ENCODE assay signal across 19 cellular contexts in the genomic region with DNA sequence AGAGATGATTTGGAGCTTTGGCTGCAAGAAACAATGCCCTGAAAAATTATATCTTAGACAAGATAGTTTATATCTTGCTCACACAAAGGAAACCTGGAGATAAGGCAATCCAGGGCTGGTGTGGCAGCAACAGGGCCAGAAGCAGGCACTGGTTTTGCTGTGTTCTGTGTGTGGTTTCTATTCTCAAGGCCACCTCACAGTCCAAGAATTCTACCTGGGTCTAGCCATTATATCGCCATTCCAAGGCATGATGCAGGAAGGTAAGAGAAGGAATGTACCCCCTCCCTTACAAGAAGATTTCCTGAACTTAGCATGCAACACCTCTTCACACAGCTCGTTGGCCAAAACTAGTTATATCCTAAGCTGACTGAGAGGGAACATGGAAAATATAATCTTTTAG.
A peak's percentile ranks its signal among the peaks of the same experiment; 100 is the strongest.
DNase-seq lines count a peak whose midpoint lies in the region; ATAC-seq, FAIRE-seq and TF ChIP-seq lines count a peak whose summit lies in the region.
"Had no signal": no experiment of that assay in that cellular context is flagged by ENCODE, and none has a peak within 500 bp of the region (broad histone marks: within the 10 kb centered on the region; RNA-seq: fewer than 3 reads in every experiment).

No MANE protein-coding gene starts in this region.

- H3K4me3 ChIP-seq in mesendoderm (ENCODE audit: low read length) (no peak overlapping the region), BE2C (ENCODE audit: low read depth, low read length) (no peak overlapping the region)
- H3K4me3 ChIP-seq: BLaER1 treated with 17β-estradiol and CSF1 and Interleukin-3, amounts not matched to agents 10 nM and 100 nM; HAP-1 had no signal

- no peak overlapping the region for H3K23ac ChIP-seq in mesendoderm (ENCODE audit: low read length)

- no peak overlapping the region for H2BK15ac ChIP-seq in mesendoderm (replicated peaks; ENCODE audit: low read depth)

- no CpG with 5 or more reads among the region's 2 CpGs for WGBS in mesendoderm (ENCODE audit: extremely low coverage, insufficient coverage, low lambda C conversion rate)

- no peak overlapping the region for H3K4me2 ChIP-seq in mesendoderm (ENCODE audit: low read length)
- H3K4me2 ChIP-seq: BLaER1 treated with 17β-estradiol and CSF1 and Interleukin-3, amounts not matched to agents 10 nM and 100 nM had no signal

- H2BK120ac ChIP-seq in mesendoderm (ENCODE audit: low read depth, low read length) = no peak overlapping the region

- no peak for ATAC-seq in HG02571 (IDR thresholded peaks at IDR 0.05; ENCODE audit: unreplicated experiment)

- H3K27me3 ChIP-seq in mesendoderm (ENCODE audit: insufficient read depth, low read length, poor library complexity) (no peaks in the 10 kb centered on the region), BE2C (no peaks in the 10 kb centered on the region)
- H3K27me3 ChIP-seq: BLaER1 treated with 17β-estradiol and CSF1 and Interleukin-3, amounts not matched to agents 10 nM and 100 nM had no signal

- DNase-seq in NCI-H226 (peak; percentile 8), islet precursor cell (peak; percentile 62), mesendoderm (peak; percentile 38), BE2C (no peak), GM19239 (ENCODE audit: insufficient read length, low spot score) (no peak)
- DNase-seq: Caco-2; CD4-positive, alpha-beta T cell; DMS153; DND-41; GOT3; HFFc6 had no signal

- no peak overlapping the region for H3K9ac ChIP-seq in mesendoderm (ENCODE audit: low read length)
- H3K9ac ChIP-seq: BLaER1 treated with 17β-estradiol and CSF1 and Interleukin-3, amounts not matched to agents 10 nM and 100 nM had no signal

- H3K27ac ChIP-seq in mesendoderm (ENCODE audit: low read depth, low read length) = no peak overlapping the region
- H3K27ac ChIP-seq: 22Rv1; BLaER1 treated with 17β-estradiol and CSF1 and Interleukin-3, amounts not matched to agents 10 nM and 100 nM had no signal

- H4K5ac ChIP-seq in mesendoderm (ENCODE audit: low read length) = no peak overlapping the region

- no peak for TF ChIP-seq CTCF in BE2C (IDR thresholded peaks at IDR 0.05; ENCODE audit: low read depth, low read length)

- no peak overlapping the region for H2BK5ac ChIP-seq in mesendoderm (ENCODE audit: low read length)

- no peak for FAIRE-seq in GM19239 (lab: Jason Lieb, UNC)
- FAIRE-seq: A204.1, G401.6, GM12892, H54 had no signal

- no peaks in the 10 kb centered on the region for H3K79me1 ChIP-seq in mesendoderm (ENCODE audit: low read length)

- H3K9me3 ChIP-seq in BE2C = no peaks in the 10 kb centered on the region
- H3K9me3 ChIP-seq: Caco-2, HAP-1 had no signal

- H2AK5ac ChIP-seq in mesendoderm (ENCODE audit: low read length) = no peak overlapping the region

- no peak overlapping the region for H3K4ac ChIP-seq in mesendoderm (ENCODE audit: low read depth, low read length)

- H3K18ac ChIP-seq in mesendoderm (ENCODE audit: low read length) = no peak overlapping the region

- no peak overlapping the region for H3K56ac ChIP-seq in mesendoderm (ENCODE audit: low read length)

- no peaks in the 10 kb centered on the region for H3K79me2 ChIP-seq in mesendoderm (ENCODE audit: control insufficient read depth, insufficient read depth, low read length)

- H3K36me3 ChIP-seq in mesendoderm (ENCODE audit: control insufficient read depth, insufficient read depth, low read length) (no peaks in the 10 kb centered on the region), BE2C (no peaks in the 10 kb centered on the region)
- H3K36me3 ChIP-seq: BLaER1 treated with 17β-estradiol and CSF1 and Interleukin-3, amounts not matched to agents 10 nM and 100 nM; HAP-1 had no signal

- no peaks in the 10 kb centered on the region for H3K4me1 ChIP-seq in mesendoderm (ENCODE audit: control insufficient read depth, low read depth, low read length)
- no peaks in the 10 kb centered on the region for H3K4me1 ChIP-seq in BE2C
- H3K4me1 ChIP-seq: BLaER1 treated with 17β-estradiol and CSF1 and Interleukin-3, amounts not matched to agents 10 nM and 100 nM; Caco-2; HAP-1 had no signal

- peak overlapping the region; percentile 5 for H4K8ac ChIP-seq in mesendoderm (ENCODE audit: low read depth, low read length)

Comparison
In these comparisons a context has a peak if more than half of its experiments do, and no peak if none do; other contexts are left out.
1. DNase-seq: peak in NCI-H226 (single experiment), islet precursor cell (single experiment) and mesendoderm (single experiment); none in BE2C (single experiment) and GM19239 (single experiment).